11 cellular contexts compared by ENCODE assay signal in genomic region chr2:42249887-42250286, GRCh38.
A peak's percentile ranks its signal among the peaks of the same experiment; 100 is the strongest.
DNase-seq lines count a peak whose midpoint lies in the region; ATAC-seq and TF ChIP-seq lines count a peak whose summit lies in the region.
"Had no signal": no experiment of that assay in that cellular context is flagged by ENCODE, and none has a peak within 500 bp of the region (broad histone marks: within the 10 kb centered on the region; RNA-seq: fewer than 3 reads in every experiment).

No MANE protein-coding gene starts in this region.

- 17 to 25% methylated on average over 3 of the region's 3 CpGs for WGBS in heart right ventricle, 2 donors

- H3K27ac ChIP-seq in heart right ventricle: peak overlapping the region in 3 of 10 donors; percentile 49 to 59 (median 58)
- H3K27ac ChIP-seq: skin epidermis had no signal

- no peaks in the 10 kb centered on the region for H3K9me3 ChIP-seq in heart right ventricle

- H3K4me3 ChIP-seq in LNCaP clone FGC (ENCODE audit: low read depth, low read length) (no peak overlapping the region), heart right ventricle (peak overlapping the region in 2 of 10 donors; percentile 2 to 10)
- H3K4me3 ChIP-seq: skin epidermis had no signal

- peaks cover 0 to 37% (median 21%) of the 10 kb centered on the region in 9 donors for H3K4me1 ChIP-seq in heart right ventricle

- intact Hi-C loops in heart right ventricle (cut with DNase I): no loop called here

- ATAC-seq in heart right ventricle (peak; percentile 69 to 93 (median 86)), GM21390 (IDR thresholded peaks at IDR 0.05; ENCODE audit: unreplicated experiment) (no peak), HG03135 (IDR thresholded peaks at IDR 0.05; ENCODE audit: unreplicated experiment) (no peak)

- H3K27me3 ChIP-seq in heart right ventricle: no peaks in the 10 kb centered on the region

- TF ChIP-seq CTCF in LNCaP clone FGC (IDR thresholded peaks at IDR 0.05; ENCODE audit: control insufficient read depth, extremely low read depth, insufficient read depth): no peak
- TF ChIP-seq CTCF in heart right ventricle (IDR thresholded peaks at IDR 0.05): no peak

- DNase-seq in LNCaP clone FGC (ENCODE audit: low read depth): peak; percentile 73
- peak; percentile 93 for DNase-seq in NCI-H524 treated with DMSO at 0.1 percent for 48 hours (lab: John Stamatoyannopoulos, UW)
- DNase-seq in heart right ventricle: peak in 1 of 2 donors; percentile 51
- DNase-seq in renal cortical epithelial cell (ENCODE audit: low read depth): peak; percentile 77
- no peak for DNase-seq in NCI-H82 treated with DMSO at 0.1 percent for 48 hours (lab: John Stamatoyannopoulos, UW; ENCODE audit: unreplicated experiment)
- DNase-seq in AG20443 (ENCODE audit: low spot score): no peak
- DNase-seq: activated CD4-positive, alpha-beta memory T cell treated with anti-CD3 and anti-CD28 coated beads for 36 hours; GOT3 had no signal

- H3K36me3 ChIP-seq in heart right ventricle: peaks cover 0 to 34% (median 0%) of the 10 kb centered on the region in 9 donors

Comparison
In these comparisons a context has a peak if more than half of its experiments do, and no peak if none do; other contexts are left out.
1. DNase-seq: peak in LNCaP clone FGC (single experiment), NCI-H524 treated with DMSO at 0.1 percent for 48 hours (single experiment) and renal cortical epithelial cell (single experiment); none in NCI-H82 treated with DMSO at 0.1 percent for 48 hours (single experiment) and AG20443 (single experiment).
2. ATAC-seq: peak in heart right ventricle (8 of 8); none in GM21390 (single experiment) and HG03135 (single experiment).